In the genomic region with DNA sequence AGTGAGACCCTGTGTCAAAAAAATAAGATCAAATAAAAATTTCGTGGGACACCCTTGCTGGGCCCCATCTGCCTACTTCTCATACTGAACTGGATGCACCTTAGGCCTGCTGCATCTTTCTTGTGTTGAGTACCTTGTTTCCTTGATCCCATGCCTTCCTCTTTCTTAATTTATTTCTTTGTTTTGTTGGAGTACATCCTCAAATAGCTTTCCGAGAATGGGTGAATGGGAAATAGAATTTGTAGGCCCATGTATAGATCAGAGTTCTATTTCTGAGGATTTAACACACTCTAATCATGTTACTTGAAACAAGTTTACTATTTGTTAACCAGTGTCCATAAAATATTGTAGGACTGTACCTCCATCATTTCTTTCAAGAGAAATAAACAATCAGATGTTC, we compare ENCODE assay signal across 32 cellular contexts.
"Had no signal": no experiment of that assay in that cellular context is flagged by ENCODE, and none has a peak within 500 bp of the region (broad histone marks: within the 10 kb centered on the region; RNA-seq: fewer than 3 reads in every experiment).

No MANE protein-coding gene starts in this region.

- H3K36me3 ChIP-seq: ascending aorta, cardiac muscle cell had no signal

- ATAC-seq: activated CD8-positive, alpha-beta T cell treated with anti-CD3 and anti-CD28 coated beads for 36 hours; activated naive CD4-positive, alpha-beta T cell treated with anti-CD3 and anti-CD28 coated beads, Interleukin-2, amount 50 U/mL, for 72 hours; activated T-cell treated with anti-CD3 and anti-CD28 coated beads, Interleukin-2, amount 50 U/mL, for 4 hours; activated T-cell treated with anti-CD3 and anti-CD28 coated beads, Interleukin-2, amount 50 U/mL, for 72 hours; activated T-helper 17 cell treated with anti-CD3 and anti-CD28 coated beads, Interleukin-2, amount 50 U/mL, for 72 hours had no signal

- DNase-seq: activated B cell treated with CpG ODN at 0.5 μM for 24 hours; activated CD4-positive, alpha-beta memory T cell treated with anti-CD3 and anti-CD28 coated beads for 36 hours; activated CD4-positive, alpha-beta T cell treated with anti-CD3 and anti-CD28 coated beads for 4 hours; activated CD4-positive, alpha-beta T cell treated with anti-CD3 and anti-CD28 coated beads, Interleukin-2, amount 10 ng/mL, durations not matched to agents 24 days and 14 days; activated CD4-positive, alpha-beta T cell treated with anti-CD3 and anti-CD28 coated beads, Interleukin-2, amount 50 U/mL, for 1 hour; activated CD4-positive, alpha-beta T cell treated with anti-CD3 and anti-CD28 coated beads, Interleukin-2, amount 50 U/mL, for 4 hours; activated CD4-positive, CD25-positive, alpha-beta regulatory T cell treated with anti-CD3 and anti-CD28 coated beads, Interleukin-2, amount 50 U/mL, for 72 hours; activated CD8-positive, alpha-beta memory T cell treated with anti-CD3 and anti-CD28 coated beads, Interleukin-2, amount 50 U/mL, for 4 hours; activated CD8-positive, alpha-beta T cell treated with anti-CD3 and anti-CD28 coated beads for 36 hours; activated effector memory CD4-positive, alpha-beta T cell treated with anti-CD3 and anti-CD28 coated beads, Interleukin-2, amount 50 U/mL, for 16 hours; activated gamma-delta T cell treated with Interleukin-2 at 50 U/mL for 16 hours; activated naive CD4-positive, alpha-beta T cell; activated naive CD4-positive, alpha-beta T cell treated with anti-CD3 and anti-CD28 coated beads for 36 hours; activated naive CD4-positive, alpha-beta T cell treated with anti-CD3 and anti-CD28 coated beads, Interleukin-2, amount 50 U/mL, for 16 hours; activated naive CD8-positive, alpha-beta T cell treated with anti-CD3 and anti-CD28 coated beads for 36 hours; activated T-cell treated with anti-CD3 and anti-CD28 coated beads for 4 hours; activated T-cell treated with anti-CD3 and anti-CD28 coated beads, Interleukin-2, amount 50 U/mL, for 1 hour; activated T-cell treated with anti-CD3 and anti-CD28 coated beads, Interleukin-2, amount 50 U/mL, for 4 hours; activated T-cell treated with anti-CD3 and anti-CD28 coated beads, Interleukin-2, amount 50 U/mL, for 72 hours; amygdala; anterior cingulate cortex; caudate nucleus; cerebellar nuclear complex; T-helper 2 cell; T-helper 9 cell had no signal

- H3K27me3 ChIP-seq: ascending aorta, cardiac muscle cell had no signal

- FAIRE-seq: bronchial epithelial cell, TTC549 had no signal

- H3K4me1 ChIP-seq: ascending aorta had no signal

- H3K9me3 ChIP-seq: ascending aorta had no signal

- H3K4me3 ChIP-seq: ascending aorta, cardiac muscle cell had no signal

- H3K27ac ChIP-seq: ascending aorta, cardiac muscle cell, VCaP had no signal
